In genomic region chr3:155737844-155738460, GRCh38 we compare ENCODE assay signal across 8 cellular contexts. TPM values are rescaled to one million over a fixed set of nuclear protein-coding genes. Genes with fewer than 3 reads are reported as not detected.
A peak's percentile ranks its signal among the peaks of the same experiment; 100 is the strongest.
DNase-seq lines count a peak whose midpoint lies in the region; ATAC-seq and TF ChIP-seq lines count a peak whose summit lies in the region.

No MANE protein-coding gene starts in this region.

- H3K36me3 Mint-ChIP-seq in MCF 10A (ENCODE audit: insufficient read depth, unreplicated experiment) = no peaks in the 10 kb centered on the region

- H3K27me3 Mint-ChIP-seq in MCF 10A (ENCODE audit: insufficient read depth, unreplicated experiment) = no peaks in the 10 kb centered on the region

- intact Hi-C loops in MCF 10A (cut with micrococcal nuclease) = no loop called here

- H3K4me1 Mint-ChIP-seq in MCF 10A (ENCODE audit: insufficient read depth, unreplicated experiment) = no peaks in the 10 kb centered on the region

- POLR2A ChIA-PET in MCF 10A (lab: Yijun Ruan, JAX) = interaction anchor here (0.6 kb wide), 2 partner anchors 15 to 354 kb away, joined by 3 read pairs; no protein-coding TSS in a partner anchor

- H3K27me3 ChIP-seq in HL-60 (ENCODE audit: insufficient read depth, poor library complexity, severe bottlenecking) = no peaks in the 10 kb centered on the region
- no peaks in the 10 kb centered on the region for H3K27me3 ChIP-seq in endocrine pancreas (ENCODE audit: control insufficient read depth, insufficient read depth, low read length)

- CTCF ChIA-PET in MCF 10A (lab: Yijun Ruan, JAX) = no interaction called here

- no peak for TF ChIP-seq CTCF in HL-60 (IDR thresholded peaks at IDR 0.05; ENCODE audit: insufficient read depth, low read length)
- TF ChIP-seq CTCF in MCF 10A (IDR thresholded peaks at IDR 0.05; ENCODE audit: unreplicated experiment) = no peak

- peak; percentile 94 for ATAC-seq in GM21515 (IDR thresholded peaks at IDR 0.05; ENCODE audit: unreplicated experiment)

- no peaks in the 10 kb centered on the region for H3K9me3 Mint-ChIP-seq in MCF 10A (ENCODE audit: unreplicated experiment)

- H3K4me3 ChIP-seq in HL-60 (replicated peaks; ENCODE audit: insufficient read depth, low read length) = no peak overlapping the region; the same call in 1 of the 2 replicates
- peak overlapping the region; percentile 80 for H3K4me3 ChIP-seq in endocrine pancreas (ENCODE audit: control insufficient read depth, insufficient read depth, low read length)

- H3K4me1 ChIP-seq in endocrine pancreas (ENCODE audit: control insufficient read depth, insufficient read depth, low read length) = no peaks in the 10 kb centered on the region

- H3K36me3 ChIP-seq in endocrine pancreas (ENCODE audit: control insufficient read depth, insufficient read depth, low read length) = no peaks in the 10 kb centered on the region

- H3K27ac ChIP-seq in HL-60 (replicated peaks) = peak overlapping the region; percentile 64

- no peak overlapping the region for H3K9ac ChIP-seq in endocrine pancreas (ENCODE audit: control insufficient read depth, insufficient read depth, low read length)

- DNase-seq in CD1c-positive myeloid dendritic cell (ENCODE audit: extremely low spot score) = peak; percentile 10
- DNase-seq in HL-60 (ENCODE audit: low read depth in 1 of 2, low spot score in 1 of 2) = peak; percentile 13 to 40
- DNase-seq in NCI-H128 (lab: John Stamatoyannopoulos, UW; ENCODE audit: unreplicated experiment) = no peak
- DNase-seq in germinal center (ENCODE audit: low spot score) = no peak
- no peak for DNase-seq in ecto neural progenitor cell (ENCODE audit: low spot score)
- DNase-seq in MCF 10A (ENCODE audit: unreplicated experiment) = no peak

- BruUV-seq in MCF 10A (replicated peaks; lab: Mats Ljungman, UMichigan) = no TSS peak

- no peak overlapping the region for H3K4me3 Mint-ChIP-seq in MCF 10A (ENCODE audit: unreplicated experiment)

- no peaks in the 10 kb centered on the region for H3K9me3 ChIP-seq in endocrine pancreas (ENCODE audit: control insufficient read depth, low read length)

- H3K27ac Mint-ChIP-seq in MCF 10A (ENCODE audit: low read depth, unreplicated experiment) = no peak overlapping the region

RNA-seq across cellular contexts. Expression of gene PLCH1, which starts 6.9 kb away (rescaled TPM):
- total RNA-seq in MCF 10A (2022) = 0.10 and 0.12 TPM in 2 replicates

Comparison
In these comparisons a context has a peak if more than half of its experiments do, and no peak if none do; other contexts are left out.
1. DNase-seq: peak in CD1c-positive myeloid dendritic cell (single experiment) and HL-60 (2 of 2); none in NCI-H128 (single experiment), germinal center (single experiment), ecto neural progenitor cell (single experiment) and MCF 10A (single experiment).